ENCODE assay signal across 8 cellular contexts in genomic region chr7:54839538-54840213, GRCh38.
DNase-seq lines count a peak whose midpoint lies in the region; ATAC-seq and TF ChIP-seq lines count a peak whose summit lies in the region.

No MANE protein-coding gene starts in this region.

- TF ChIP-seq CTCF in foreskin keratinocyte (conservative IDR thresholded peaks at IDR 0.05) (peak; percentile 82), retinal pigment epithelial cell (conservative IDR thresholded peaks at IDR 0.05; ENCODE audit: low read depth, low read length) (peak; percentile 81)

- H3K27me3 Mint-ChIP-seq in stimulated activated naive CD8-positive, alpha-beta T cell treated with anti-CD3 and anti-CD28 coated beads, Interleukin-15, amount 100 ng/mL, for 72 hours = no peaks in the 10 kb centered on the region

- H3K27ac ChIP-seq in foreskin keratinocyte = no peak overlapping the region

- no peaks in the 10 kb centered on the region for H3K4me1 Mint-ChIP-seq in stimulated activated naive CD8-positive, alpha-beta T cell treated with anti-CD3 and anti-CD28 coated beads, Interleukin-15, amount 100 ng/mL, for 72 hours

- no peak overlapping the region for H3K27ac Mint-ChIP-seq in stimulated activated naive CD8-positive, alpha-beta T cell treated with anti-CD3 and anti-CD28 coated beads, Interleukin-15, amount 100 ng/mL, for 72 hours

- no peak overlapping the region for H3K4me3 Mint-ChIP-seq in stimulated activated naive CD8-positive, alpha-beta T cell treated with anti-CD3 and anti-CD28 coated beads, Interleukin-15, amount 100 ng/mL, for 72 hours

- peaks cover 23% of the 10 kb centered on the region for H3K4me1 ChIP-seq in foreskin keratinocyte

- ATAC-seq in stimulated activated naive CD8-positive, alpha-beta T cell treated with anti-CD3 and anti-CD28 coated beads, Interleukin-15, Interleukin-2, amounts not matched to agents 100 U/mL and 50 U/mL, for 24 hours = peak; percentile 32
- no peak for ATAC-seq in stimulated activated naive CD8-positive, alpha-beta T cell treated with anti-CD3 and anti-CD28 coated beads, Interleukin-15, amount 100 ng/mL, for 72 hours
- peak; percentile 85 for ATAC-seq in foreskin keratinocyte
- ATAC-seq in HG03457 (IDR thresholded peaks at IDR 0.05; ENCODE audit: unreplicated experiment) = no peak

- no peak overlapping the region for H3K4me3 ChIP-seq in retinal pigment epithelial cell (ENCODE audit: low read length)

- no peak for DNase-seq in stimulated activated naive CD8-positive, alpha-beta T cell treated with anti-CD3 and anti-CD28 coated beads, Interleukin-15, Interleukin-2, amounts not matched to agents 100 U/mL and 50 U/mL, for 24 hours
- no peak for DNase-seq in stimulated activated naive CD8-positive, alpha-beta T cell treated with anti-CD3 and anti-CD28 coated beads, Interleukin-15, amount 100 ng/mL, for 72 hours
- peak; percentile 60 for DNase-seq in SHP77 treated with DMSO at 0.1 percent for 48 hours (lab: John Stamatoyannopoulos, UW)
- DNase-seq in foreskin keratinocyte = peak in 1 of 2 donors; percentile 29
- DNase-seq in retinal pigment epithelial cell (ENCODE audit: low read depth) = no peak
- DNase-seq in DMS79 (lab: John Stamatoyannopoulos, UW) = no peak
- no peak for DNase-seq in stimulated activated naive CD4-positive, alpha-beta T cell (lab: John Stamatoyannopoulos, UW)

- no peaks in the 10 kb centered on the region for H3K9me3 Mint-ChIP-seq in stimulated activated naive CD8-positive, alpha-beta T cell treated with anti-CD3 and anti-CD28 coated beads, Interleukin-15, amount 100 ng/mL, for 72 hours

- no peaks in the 10 kb centered on the region for H3K27me3 ChIP-seq in foreskin keratinocyte

Comparison
In these comparisons a context has a peak if more than half of its experiments do, and no peak if none do; other contexts are left out.
1. ATAC-seq: peak in stimulated activated naive CD8-positive, alpha-beta T cell treated with anti-CD3 and anti-CD28 coated beads, Interleukin-15, Interleukin-2, amounts not matched to agents 100 U/mL and 50 U/mL, for 24 hours (single experiment) and foreskin keratinocyte (single experiment); none in stimulated activated naive CD8-positive, alpha-beta T cell treated with anti-CD3 and anti-CD28 coated beads, Interleukin-15, amount 100 ng/mL, for 72 hours (single experiment) and HG03457 (single experiment).